ENCODE assay signal across 11 cellular contexts in the genomic region with DNA sequence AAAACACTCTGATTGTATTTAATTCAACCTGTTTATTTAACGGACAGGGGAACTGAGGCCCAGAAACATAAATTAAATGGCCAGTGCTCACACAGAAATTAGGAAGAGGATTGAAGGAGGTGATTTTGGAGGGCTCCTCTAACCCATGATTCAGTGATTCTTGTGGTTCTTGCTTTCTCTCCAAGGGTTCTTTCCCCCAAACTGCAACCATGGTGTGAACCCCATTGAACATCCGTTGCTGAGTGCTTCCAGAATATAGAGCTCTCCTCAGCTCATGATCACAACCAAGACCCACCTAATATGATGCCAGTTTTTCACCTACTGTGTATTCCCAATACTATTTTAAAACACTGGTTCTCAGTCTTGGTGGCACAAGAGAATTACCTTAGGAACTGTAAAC. TPM values are rescaled to one million over a fixed set of nuclear protein-coding genes. Genes with fewer than 3 reads are reported as not detected.
DNase-seq lines count a peak whose midpoint lies in the region; ATAC-seq, FAIRE-seq and TF ChIP-seq lines count a peak whose summit lies in the region.
"Had no signal": no experiment of that assay in that cellular context is flagged by ENCODE, and none has a peak within 500 bp of the region (broad histone marks: within the 10 kb centered on the region; RNA-seq: fewer than 3 reads in every experiment).

No MANE protein-coding gene starts in this region.

- DNase-seq in activated T-cell treated with anti-CD3 and anti-CD28 coated beads, Interleukin-2, amount 50 U/mL, for 4 hours: no peak
- no peak for DNase-seq in activated T-cell treated with anti-CD3 and anti-CD28 coated beads, Interleukin-2, amount 50 U/mL, for 1 hour
- DNase-seq in activated naive CD8-positive, alpha-beta T cell treated with anti-CD3 and anti-CD28 coated beads for 36 hours: no peak
- DNase-seq in memory B cell (ENCODE audit: low spot score in 2 of 2) (no peak), thoracic aorta (ENCODE audit: low spot score) (no peak), GM12891 (ENCODE audit: insufficient read length, low spot score) (no peak)

- H3K4me1 Mint-ChIP-seq in activated T-cell treated with anti-CD3 and anti-CD28 coated beads, Interleukin-2, amount 50 U/mL, for 4 hours (ENCODE audit: low read depth): peaks cover 76% of the 10 kb centered on the region
- H3K4me1 Mint-ChIP-seq in activated naive CD8-positive, alpha-beta T cell treated with anti-CD3 and anti-CD28 coated beads for 36 hours: peaks cover 57% of the 10 kb centered on the region
- peaks cover 60% of the 10 kb centered on the region for H3K4me1 Mint-ChIP-seq in memory B cell

- no peak for TF ChIP-seq CTCF in thoracic aorta (IDR thresholded peaks at IDR 0.05)

- H3K4me3 ChIP-seq in thoracic aorta: peak overlapping the region; percentile 10

- no peak for TF ChIP-seq POLR2A in GM12891 (IDR thresholded peaks at IDR 0.05; ENCODE audit: low read depth, low read length)

- no peaks in the 10 kb centered on the region for H3K27me3 Mint-ChIP-seq in activated T-cell treated with anti-CD3 and anti-CD28 coated beads, Interleukin-2, amount 50 U/mL, for 4 hours (ENCODE audit: low read depth)
- no peaks in the 10 kb centered on the region for H3K27me3 Mint-ChIP-seq in activated naive CD8-positive, alpha-beta T cell treated with anti-CD3 and anti-CD28 coated beads for 36 hours
- no peaks in the 10 kb centered on the region for H3K27me3 Mint-ChIP-seq in memory B cell

- peaks cover 21% of the 10 kb centered on the region for H3K36me3 Mint-ChIP-seq in activated T-cell treated with anti-CD3 and anti-CD28 coated beads, Interleukin-2, amount 50 U/mL, for 4 hours (ENCODE audit: insufficient read depth)
- H3K36me3 Mint-ChIP-seq in activated naive CD8-positive, alpha-beta T cell treated with anti-CD3 and anti-CD28 coated beads for 36 hours: peaks cover 18% of the 10 kb centered on the region
- peaks cover 17% of the 10 kb centered on the region for H3K36me3 Mint-ChIP-seq in memory B cell

- H3K27me3 ChIP-seq in thoracic aorta (replicated peaks; ENCODE audit: insufficient read depth): no peaks in the 10 kb centered on the region

- peak overlapping the region; percentile 66 to 97 for H3K27ac ChIP-seq in thoracic aorta

- H3K4me1 ChIP-seq in thoracic aorta (ENCODE audit: control insufficient read depth in 1 of 2, low read depth in 2 of 2): peaks cover 43 to 58% of the 10 kb centered on the region in 2 donors

- H3K4me3 Mint-ChIP-seq in activated T-cell treated with anti-CD3 and anti-CD28 coated beads, Interleukin-2, amount 50 U/mL, for 4 hours: no peak overlapping the region
- peak overlapping the region; percentile 63 for H3K4me3 Mint-ChIP-seq in activated naive CD8-positive, alpha-beta T cell treated with anti-CD3 and anti-CD28 coated beads for 36 hours
- no peak overlapping the region for H3K4me3 Mint-ChIP-seq in memory B cell

- FAIRE-seq in GM12891 (lab: Jason Lieb, UNC): no peak
- FAIRE-seq: H1 had no signal

- H3K27ac Mint-ChIP-seq in activated naive CD8-positive, alpha-beta T cell treated with anti-CD3 and anti-CD28 coated beads for 36 hours: peak overlapping the region; percentile 84
- H3K27ac Mint-ChIP-seq in memory B cell: peak overlapping the region; percentile 84

- peak; percentile 23 to 32 for ATAC-seq in activated T-cell treated with anti-CD3 and anti-CD28 coated beads, Interleukin-2, amount 50 U/mL, for 4 hours
- no peak for ATAC-seq in memory B cell (ENCODE audit: low read depth)
- no peak for ATAC-seq in thoracic aorta (ENCODE audit: insufficient number of reproducible peaks, low FRiP score, low read depth)
- ATAC-seq in HG03045 (IDR thresholded peaks at IDR 0.05; ENCODE audit: unreplicated experiment): no peak
- no peak for ATAC-seq in HG03442 (IDR thresholded peaks at IDR 0.05; ENCODE audit: unreplicated experiment)

- no peaks in the 10 kb centered on the region for H3K9me3 Mint-ChIP-seq in activated T-cell treated with anti-CD3 and anti-CD28 coated beads, Interleukin-2, amount 50 U/mL, for 4 hours
- no peaks in the 10 kb centered on the region for H3K9me3 Mint-ChIP-seq in activated naive CD8-positive, alpha-beta T cell treated with anti-CD3 and anti-CD28 coated beads for 36 hours
- H3K9me3 Mint-ChIP-seq in memory B cell: no peaks in the 10 kb centered on the region

- H3K36me3 ChIP-seq in thoracic aorta: no peaks in the 10 kb centered on the region

- H3K9me3 ChIP-seq in thoracic aorta: no peaks in the 10 kb centered on the region

TF ChIP-seq in GM12891, 5 proteins besides CTCF, POLR2A, EP300 and RAD21:
- TF ChIP-seq TAF1 (IDR thresholded peaks at IDR 0.05; ENCODE audit: low read depth, low read length): no peak
- TF ChIP-seq POLR2AphosphoS5 (IDR thresholded peaks at IDR 0.05; ENCODE audit: low read depth, low read length): no peak
- no peak for TF ChIP-seq SPI1 (IDR thresholded peaks at IDR 0.05; ENCODE audit: low read depth, low read length)
- TF ChIP-seq PAX5 (IDR thresholded peaks at IDR 0.05; ENCODE audit: insufficient read depth, low read length, severe bottlenecking): no peak
- TF ChIP-seq POU2F2 (IDR thresholded peaks at IDR 0.05; ENCODE audit: low read depth, low read length): no peak

RNA-seq across cellular contexts. Expression of gene BMP10, which starts 41.4 kb away (rescaled TPM):
- not detected for total RNA-seq in activated T-cell treated with anti-CD3 and anti-CD28 coated beads, Interleukin-2, amount 50 U/mL, for 4 hours
- total RNA-seq in activated naive CD8-positive, alpha-beta T cell treated with anti-CD3 and anti-CD28 coated beads for 36 hours: not detected
- total RNA-seq in thoracic aorta: not detected
- not detected for polyA plus RNA-seq in GM12891 (2012; ENCODE audit: low read depth, missing spikeins)
- total RNA-seq: activated CD8-positive, alpha-beta memory T cell treated with anti-CD3 and anti-CD28 coated beads for 36 hours; H1; HT1080 had no signal
- polyA plus RNA-seq: H1 had no signal

Comparison
In these comparisons a context has a peak if more than half of its experiments do, and no peak if none do; other contexts are left out.
1. ATAC-seq: peak in activated T-cell treated with anti-CD3 and anti-CD28 coated beads, Interleukin-2, amount 50 U/mL, for 4 hours (2 of 2); none in memory B cell (single experiment), thoracic aorta (single experiment), HG03045 (single experiment) and HG03442 (single experiment).